In the genomic region with DNA sequence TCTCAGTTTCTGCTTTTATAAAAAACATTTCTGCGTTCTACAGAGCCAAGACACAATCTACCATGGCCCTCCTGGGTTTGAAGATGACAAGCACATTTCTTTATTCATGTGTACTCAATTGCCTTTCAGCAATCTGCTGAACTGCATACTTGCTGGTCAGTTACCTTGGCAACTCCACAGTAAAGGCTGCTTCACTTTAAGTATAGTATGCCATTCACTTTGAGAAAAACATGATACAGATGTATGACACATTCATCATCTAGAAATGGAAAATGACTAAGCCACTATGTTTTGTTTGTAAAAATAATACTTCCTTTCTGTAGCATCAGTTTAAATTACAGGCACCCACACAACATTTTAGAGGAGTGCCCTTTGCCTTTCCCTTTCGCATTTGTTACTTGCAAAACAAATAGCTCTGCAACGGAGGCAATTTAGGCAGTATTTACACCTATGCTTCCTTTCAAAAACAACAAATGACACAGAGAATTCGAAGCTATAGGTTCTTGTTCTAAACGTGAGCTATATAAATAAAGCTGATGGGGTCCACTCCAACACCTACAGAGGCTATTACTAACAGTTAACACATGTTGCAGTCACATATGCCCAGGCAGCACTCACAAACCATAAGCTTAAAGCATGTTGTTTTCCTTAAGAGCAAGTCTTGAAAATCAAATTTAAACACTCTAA, we compare ENCODE assay signal across 9 cellular contexts. TPM values are rescaled to one million over a fixed set of nuclear protein-coding genes. Genes with fewer than 3 reads are reported as not detected.
DNase-seq lines count a peak whose midpoint lies in the region; ATAC-seq, FAIRE-seq and TF ChIP-seq lines count a peak whose summit lies in the region.
"Had no signal": no experiment of that assay in that cellular context is flagged by ENCODE, and none has a peak within 500 bp of the region (broad histone marks: within the 10 kb centered on the region; RNA-seq: fewer than 3 reads in every experiment).

No MANE protein-coding gene starts in this region.

- no peaks in the 10 kb centered on the region for H3K9me3 ChIP-seq in astrocyte (ENCODE audit: insufficient read depth, low read depth, low read length)
- no peaks in the 10 kb centered on the region for H3K9me3 ChIP-seq in neural progenitor cell (ENCODE audit: low read depth)

- peak overlapping the region; percentile 51 for H3K9ac ChIP-seq in astrocyte (ENCODE audit: low read length)
- no peak overlapping the region for H3K9ac ChIP-seq in neural progenitor cell

- H3K4me3 Mint-ChIP-seq in astrocyte (ENCODE audit: unreplicated experiment) (no peak overlapping the region), neural progenitor cell (no peak overlapping the region)
- H3K4me3 Mint-ChIP-seq: naive B cell had no signal

- H3K27ac ChIP-seq in astrocyte (ENCODE audit: low read depth, low read length) (peak overlapping the region; percentile 59), neural progenitor cell (no peak overlapping the region)

- peak; percentile 66 for FAIRE-seq in astrocyte (lab: Jason Lieb, UNC)

- ATAC-seq in GM18867 (IDR thresholded peaks at IDR 0.05; ENCODE audit: unreplicated experiment) (peak; percentile 89), HG03520 (IDR thresholded peaks at IDR 0.05; ENCODE audit: unreplicated experiment) (peak; percentile 60), HG03139 (IDR thresholded peaks at IDR 0.05; ENCODE audit: unreplicated experiment) (no peak)

- H3K79me2 ChIP-seq in astrocyte (ENCODE audit: insufficient read depth, low read length) = peaks cover 14% of the 10 kb centered on the region
- peaks cover 28% of the 10 kb centered on the region for H3K79me2 ChIP-seq in neural progenitor cell (ENCODE audit: low read depth)

- no peaks in the 10 kb centered on the region for H3K27me3 Mint-ChIP-seq in astrocyte (ENCODE audit: low read depth, unreplicated experiment)
- no peaks in the 10 kb centered on the region for H3K27me3 Mint-ChIP-seq in neural progenitor cell (ENCODE audit: insufficient read depth, low read depth)

- H4K20me1 ChIP-seq in astrocyte (ENCODE audit: insufficient read depth, low read length) = no peaks in the 10 kb centered on the region
- H4K20me1 ChIP-seq in neural progenitor cell (ENCODE audit: low read depth) = peaks cover 31% of the 10 kb centered on the region

- H3K4me1 Mint-ChIP-seq in astrocyte (ENCODE audit: low read depth, unreplicated experiment) = peaks cover 29% of the 10 kb centered on the region
- peaks cover 51% of the 10 kb centered on the region for H3K4me1 Mint-ChIP-seq in neural progenitor cell

- H3K27me3 ChIP-seq in astrocyte (ENCODE audit: insufficient read depth, low read length) = no peaks in the 10 kb centered on the region
- no peaks in the 10 kb centered on the region for H3K27me3 ChIP-seq in neural progenitor cell

- H3K4me3 ChIP-seq in astrocyte (ENCODE audit: insufficient read depth, low read depth, low read length) = peak overlapping the region; percentile 20
- no peak overlapping the region for H3K4me3 ChIP-seq in neural progenitor cell

- peaks cover 17% of the 10 kb centered on the region for H3K4me1 ChIP-seq in astrocyte (ENCODE audit: insufficient read depth, low read length)
- no peaks in the 10 kb centered on the region for H3K4me1 ChIP-seq in neural progenitor cell

- H2AFZ ChIP-seq in astrocyte (ENCODE audit: low read depth, low read length) = no peak overlapping the region
- no peak overlapping the region for H2AFZ ChIP-seq in neural progenitor cell (replicated peaks)

- DNase-seq in astrocyte (ENCODE audit: low read depth) = peak; percentile 91
- DNase-seq in neural progenitor cell (ENCODE audit: low spot score) = no peak
- no peak for DNase-seq in stimulated activated CD4-positive, alpha-beta T cell treated with anti-CD3 and anti-CD28 coated beads, Interleukin-2, amount 100 ng/mL, for 24 hours
- no peak for DNase-seq in nucleus accumbens (lab: John Stamatoyannopoulos, UW)
- DNase-seq in ureter (ENCODE audit: low spot score) = no peak
- DNase-seq: naive B cell had no signal

- H3K9me3 Mint-ChIP-seq in astrocyte (ENCODE audit: unreplicated experiment) = no peaks in the 10 kb centered on the region
- H3K9me3 Mint-ChIP-seq in neural progenitor cell = no peaks in the 10 kb centered on the region
- H3K9me3 Mint-ChIP-seq: naive B cell had no signal

- H3F3A ChIP-seq in neural progenitor cell (ENCODE audit: low read depth) = no peaks in the 10 kb centered on the region

- H3K36me3 ChIP-seq in astrocyte (ENCODE audit: insufficient read depth, low read length) (no peaks in the 10 kb centered on the region), neural progenitor cell (no peaks in the 10 kb centered on the region)

- no peak for TF ChIP-seq CTCF in astrocyte (IDR thresholded peaks at IDR 0.05; ENCODE audit: insufficient read depth, low read depth, low read length)
- TF ChIP-seq CTCF in neural progenitor cell (IDR thresholded peaks at IDR 0.05) = no peak

- H3K4me2 ChIP-seq in astrocyte (ENCODE audit: low read length) (peak overlapping the region; percentile 77), neural progenitor cell (no peak overlapping the region)

- peak overlapping the region; percentile 50 for H3K27ac Mint-ChIP-seq in astrocyte (ENCODE audit: unreplicated experiment)
- peak overlapping the region; percentile 74 for H3K27ac Mint-ChIP-seq in neural progenitor cell
- H3K27ac Mint-ChIP-seq: naive B cell had no signal

- H3K36me3 Mint-ChIP-seq in astrocyte (ENCODE audit: low read depth, unreplicated experiment) (no peaks in the 10 kb centered on the region), neural progenitor cell (peaks cover under 1% of the 10 kb centered on the region)

RNA-seq across cellular contexts. Expression of a gene that starts 23.5 kb away (rescaled TPM):
- 33.4 and 38.3 TPM in 2 replicates for total RNA-seq in astrocyte
- 74.1 and 169 TPM in 2 replicates for total RNA-seq in neural progenitor cell (ENCODE audit: low replicate concordance)
- total RNA-seq in ureter = 35.9 TPM
